2 cellular contexts compared by ENCODE assay signal in the genomic region with DNA sequence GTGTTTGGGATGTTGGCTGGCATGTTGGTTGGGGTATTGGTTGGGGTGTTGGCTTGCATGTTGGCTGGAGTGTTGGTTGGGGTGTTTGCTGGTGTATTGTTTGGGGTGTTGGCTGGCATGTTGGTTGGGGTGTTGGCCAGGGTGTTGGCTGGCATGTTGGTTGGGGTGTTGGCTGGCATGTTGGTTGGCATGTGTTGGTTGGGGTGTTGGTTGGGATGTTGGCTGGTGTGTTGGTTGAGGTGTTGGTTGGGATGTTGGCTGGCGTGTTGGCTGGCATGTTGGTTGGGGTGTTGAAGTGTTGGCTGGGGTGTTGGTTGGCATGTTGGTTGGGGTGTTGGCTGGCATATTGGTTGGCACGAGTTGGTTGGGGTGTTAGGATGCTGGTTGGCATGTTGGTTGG.
A peak's percentile ranks its signal among the peaks of the same experiment; 100 is the strongest.
TF ChIP-seq lines count a peak whose summit lies in the region.

No MANE protein-coding gene starts in this region.

TF ChIP-seq in A549, 52 proteins besides CTCF, POLR2A, EP300 and RAD21:
- TF ChIP-seq RCOR1 (IDR thresholded peaks at IDR 0.05; ENCODE audit: low read depth, low read length) (no peak), CHD2 (IDR thresholded peaks at IDR 0.05; ENCODE audit: low read length, partially characterized antibody) (no peak), EHMT2 (IDR thresholded peaks at IDR 0.05; ENCODE audit: low read depth) (peak; percentile 21; the same call in 1 of the 2 replicates), HOXB13 (CRISPR knock-in tag; IDR thresholded peaks at IDR 0.05; ENCODE audit: low read depth) (no peak)
- TF ChIP-seq, protein P1, sequence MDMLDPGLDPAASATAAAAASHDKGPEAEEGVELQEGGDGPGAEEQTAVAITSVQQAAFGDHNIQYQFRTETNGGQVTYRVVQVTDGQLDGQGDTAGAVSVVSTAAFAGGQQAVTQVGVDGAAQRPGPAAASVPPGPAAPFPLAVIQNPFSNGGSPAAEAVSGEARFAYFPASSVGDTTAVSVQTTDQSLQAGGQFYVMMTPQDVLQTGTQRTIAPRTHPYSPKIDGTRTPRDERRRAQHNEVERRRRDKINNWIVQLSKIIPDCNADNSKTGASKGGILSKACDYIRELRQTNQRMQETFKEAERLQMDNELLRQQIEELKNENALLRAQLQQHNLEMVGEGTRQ (IDR thresholded peaks at IDR 0.05): no peak

TF ChIP-seq in H1, 55 proteins besides CTCF, POLR2A, EP300 and RAD21:
- TF ChIP-seq SIN3A (conservative IDR thresholded peaks at IDR 0.05 in 1 of 2, IDR thresholded peaks at IDR 0.05 in 1 of 2; ENCODE audit: low read depth in 1 of 2, low read length in 2 of 2) (no peak), ZNF274 (IDR thresholded peaks at IDR 0.05; ENCODE audit: borderline replicate concordance, extremely low read depth, low read length) (no peak), NANOG (IDR thresholded peaks at IDR 0.05; ENCODE audit: insufficient read depth, low read depth, low read length, poor library complexity, severe bottlenecking) (no peak)
